ENCODE assay signal across 18 cellular contexts in genomic region chr5:45262061-45262590, GRCh38.
A peak's percentile ranks its signal among the peaks of the same experiment; 100 is the strongest.
DNase-seq lines count a peak whose midpoint lies in the region; ATAC-seq, FAIRE-seq and TF ChIP-seq lines count a peak whose summit lies in the region.
"Had no signal": no experiment of that assay in that cellular context is flagged by ENCODE, and none has a peak within 500 bp of the region (broad histone marks: within the 10 kb centered on the region; RNA-seq: fewer than 3 reads in every experiment).

No MANE protein-coding gene starts in this region.

- peaks cover 10% of the 10 kb centered on the region for H3K36me3 Mint-ChIP-seq in natural killer cell treated with Interleukin-12 subunit alpha and Interleukin-12 subunit beta and Interleukin-15 and Interleukin-18, amount 100 ng/mL, for 72 hours
- H3K36me3 Mint-ChIP-seq in natural killer cell = peaks cover 10% of the 10 kb centered on the region
- H3K36me3 Mint-ChIP-seq in nephron progenitor cell (ENCODE audit: low read depth) = no peaks in the 10 kb centered on the region
- no peaks in the 10 kb centered on the region for H3K36me3 Mint-ChIP-seq in osteocyte (ENCODE audit: unreplicated experiment)
- H3K36me3 Mint-ChIP-seq: IgD-negative memory B cell had no signal

- H3K27ac ChIP-seq in upper lobe of right lung = no peak overlapping the region
- H3K27ac ChIP-seq: A549, C4-2B, PC-9 had no signal

- TF ChIP-seq CTCF in natural killer cell (IDR thresholded peaks at IDR 0.05) (no peak), nephron progenitor cell (IDR thresholded peaks at IDR 0.05) (no peak), upper lobe of right lung (IDR thresholded peaks at IDR 0.05) (no peak), osteocyte (IDR thresholded peaks at IDR 0.05) (no peak)

- H3K9me3 ChIP-seq in upper lobe of right lung = no peaks in the 10 kb centered on the region
- H3K9me3 ChIP-seq: A549 had no signal

- intact Hi-C loops in natural killer cell (cut with micrococcal nuclease) (no loop called here), upper lobe of right lung (cut with DNase I) (no loop called here)

- no peak for DNase-seq in natural killer cell treated with Interleukin-12 subunit alpha and Interleukin-12 subunit beta and Interleukin-15 and Interleukin-18, amount 100 ng/mL, for 72 hours (ENCODE audit: low spot score)
- no peak for DNase-seq in natural killer cell
- no peak for DNase-seq in nephron progenitor cell
- no peak for DNase-seq in upper lobe of right lung
- no peak for DNase-seq in urothelium cell line (ENCODE audit: low spot score)
- DNase-seq in ureter (ENCODE audit: low spot score) = no peak
- no peak for DNase-seq in osteocyte (ENCODE audit: extremely low spot score, unreplicated experiment)
- DNase-seq: H9, NCI-H1417, NCI-H2081 treated with DMSO at 0.1 percent for 48 hours, NCI-H2227 treated with DMSO at 0.1 percent for 48 hours, NCI-H524 treated with DMSO at 0.1 percent for 48 hours, PC-9, SHP77 treated with DMSO at 0.1 percent for 48 hours had no signal

- no peaks in the 10 kb centered on the region for H3K4me1 Mint-ChIP-seq in natural killer cell treated with Interleukin-12 subunit alpha and Interleukin-12 subunit beta and Interleukin-15 and Interleukin-18, amount 100 ng/mL, for 72 hours (ENCODE audit: low read depth in 2 of 2)
- H3K4me1 Mint-ChIP-seq in natural killer cell (no peaks in the 10 kb centered on the region), nephron progenitor cell (no peaks in the 10 kb centered on the region), osteocyte (ENCODE audit: unreplicated experiment) (no peaks in the 10 kb centered on the region)
- H3K4me1 Mint-ChIP-seq: IgD-negative memory B cell had no signal

- H3K4me1 ChIP-seq in upper lobe of right lung = no peaks in the 10 kb centered on the region
- H3K4me1 ChIP-seq: A549 had no signal

- ATAC-seq in natural killer cell treated with Interleukin-12 subunit alpha and Interleukin-12 subunit beta and Interleukin-15 and Interleukin-18, amount 100 ng/mL, for 72 hours = peak; percentile 20 to 48
- ATAC-seq in natural killer cell (no peak), SK-N-SH treated with all-trans-retinoic acid at 6 μM for 48 hours (peak; percentile 37; the same call in 2 of the 3 replicates), upper lobe of right lung (peak; percentile 39)
- ATAC-seq: A549 had no signal

- H3K36me3 ChIP-seq in upper lobe of right lung = no peaks in the 10 kb centered on the region

- no peak overlapping the region for H3K27ac Mint-ChIP-seq in natural killer cell treated with Interleukin-12 subunit alpha and Interleukin-12 subunit beta and Interleukin-15 and Interleukin-18, amount 100 ng/mL, for 72 hours
- no peak overlapping the region for H3K27ac Mint-ChIP-seq in natural killer cell
- peak overlapping the region; percentile 36 for H3K27ac Mint-ChIP-seq in nephron progenitor cell
- H3K27ac Mint-ChIP-seq in osteocyte (ENCODE audit: unreplicated experiment) = no peak overlapping the region

- FAIRE-seq in urothelium cell line (lab: Jason Lieb, UNC) = no peak
- FAIRE-seq: A549 had no signal

- H3K9me3 Mint-ChIP-seq in natural killer cell treated with Interleukin-12 subunit alpha and Interleukin-12 subunit beta and Interleukin-15 and Interleukin-18, amount 100 ng/mL, for 72 hours = peaks cover 13% of the 10 kb centered on the region
- H3K9me3 Mint-ChIP-seq in natural killer cell (peaks cover 13% of the 10 kb centered on the region in 2 donors), nephron progenitor cell (no peaks in the 10 kb centered on the region), osteocyte (ENCODE audit: unreplicated experiment) (peaks cover 22% of the 10 kb centered on the region)

- no peaks in the 10 kb centered on the region for H3K27me3 ChIP-seq in upper lobe of right lung

- H3K4me3 ChIP-seq in upper lobe of right lung = no peak overlapping the region
- H3K4me3 ChIP-seq: A549, PC-9 had no signal

- H3K4me3 Mint-ChIP-seq in natural killer cell treated with Interleukin-12 subunit alpha and Interleukin-12 subunit beta and Interleukin-15 and Interleukin-18, amount 100 ng/mL, for 72 hours = no peak overlapping the region
- H3K4me3 Mint-ChIP-seq in natural killer cell (no peak overlapping the region), nephron progenitor cell (no peak overlapping the region), osteocyte (ENCODE audit: unreplicated experiment) (no peak overlapping the region)
- H3K4me3 Mint-ChIP-seq: H9, IgD-negative memory B cell had no signal

- H3K27me3 Mint-ChIP-seq in natural killer cell treated with Interleukin-12 subunit alpha and Interleukin-12 subunit beta and Interleukin-15 and Interleukin-18, amount 100 ng/mL, for 72 hours = no peaks in the 10 kb centered on the region
- H3K27me3 Mint-ChIP-seq in natural killer cell (ENCODE audit: low read depth in 2 of 2) (no peaks in the 10 kb centered on the region), nephron progenitor cell (ENCODE audit: low read depth, poor library complexity) (no peaks in the 10 kb centered on the region), osteocyte (ENCODE audit: unreplicated experiment) (no peaks in the 10 kb centered on the region)
- H3K27me3 Mint-ChIP-seq: IgD-negative memory B cell had no signal

TF ChIP-seq in SK-N-SH treated with all-trans-retinoic acid at 6 μM for 48 hours, 23 proteins besides CTCF, POLR2A, EP300 and RAD21 (continues in another document):
- TF ChIP-seq GLIS3 (CRISPR knock-in tag; IDR thresholded peaks at IDR 0.05) (no peak), TOX (CRISPR knock-in tag; IDR thresholded peaks at IDR 0.05; ENCODE audit: borderline replicate concordance) (no peak), ESRRG (CRISPR knock-in tag; IDR thresholded peaks at IDR 0.05) (no peak), OSR1 (CRISPR knock-in tag; IDR thresholded peaks at IDR 0.05) (no peak), ARNTL (CRISPR knock-in tag; IDR thresholded peaks at IDR 0.05; ENCODE audit: borderline replicate concordance, low read depth) (no peak), ZC3H10 (CRISPR knock-in tag; IDR thresholded peaks at IDR 0.05) (no peak), ZFP3 (CRISPR knock-in tag; IDR thresholded peaks at IDR 0.05) (no peak), TCF4 (CRISPR knock-in tag; IDR thresholded peaks at IDR 0.05; ENCODE audit: borderline replicate concordance) (no peak), PATZ1 (CRISPR knock-in tag; IDR thresholded peaks at IDR 0.05; ENCODE audit: borderline replicate concordance) (no peak), RARB (CRISPR knock-in tag; IDR thresholded peaks at IDR 0.05) (no peak), ZFP30 (CRISPR knock-in tag; IDR thresholded peaks at IDR 0.05) (no peak), ZNF70 (CRISPR knock-in tag; IDR thresholded peaks at IDR 0.05) (no peak), CSDC2 (CRISPR knock-in tag; IDR thresholded peaks at IDR 0.05) (no peak), CSRNP3 (CRISPR knock-in tag; IDR thresholded peaks at IDR 0.05) (no peak)
- TF ChIP-seq, protein P1, sequence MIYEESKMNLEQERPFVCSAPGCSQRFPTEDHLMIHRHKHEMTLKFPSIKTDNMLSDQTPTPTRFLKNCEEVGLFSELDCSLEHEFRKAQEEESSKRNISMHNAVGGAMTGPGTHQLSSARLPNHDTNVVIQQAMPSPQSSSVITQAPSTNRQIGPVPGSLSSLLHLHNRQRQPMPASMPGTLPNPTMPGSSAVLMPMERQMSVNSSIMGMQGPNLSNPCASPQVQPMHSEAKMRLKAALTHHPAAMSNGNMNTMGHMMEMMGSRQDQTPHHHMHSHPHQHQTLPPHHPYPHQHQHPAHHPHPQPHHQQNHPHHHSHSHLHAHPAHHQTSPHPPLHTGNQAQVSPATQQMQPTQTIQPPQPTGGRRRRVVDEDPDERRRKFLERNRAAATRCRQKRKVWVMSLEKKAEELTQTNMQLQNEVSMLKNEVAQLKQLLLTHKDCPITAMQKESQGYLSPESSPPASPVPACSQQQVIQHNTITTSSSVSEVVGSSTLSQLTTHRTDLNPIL (CRISPR knock-in tag; IDR thresholded peaks at IDR 0.05; ENCODE audit: low read depth) = no peak

Comparison
In these comparisons a context has a peak if more than half of its experiments do, and no peak if none do; other contexts are left out.
1. ATAC-seq: peak in natural killer cell treated with Interleukin-12 subunit alpha and Interleukin-12 subunit beta and Interleukin-15 and Interleukin-18, amount 100 ng/mL, for 72 hours (2 of 2), SK-N-SH treated with all-trans-retinoic acid at 6 μM for 48 hours (single experiment) and upper lobe of right lung (single experiment); none in natural killer cell (0 of 3).